8 cellular contexts compared by ENCODE assay signal in genomic region chr5:77180167-77181081, GRCh38. TPM values are rescaled to one million over a fixed set of nuclear protein-coding genes. Genes with fewer than 3 reads are reported as not detected.
A peak's percentile ranks its signal among the peaks of the same experiment; 100 is the strongest.
DNase-seq lines count a peak whose midpoint lies in the region; ATAC-seq, FAIRE-seq and TF ChIP-seq lines count a peak whose summit lies in the region.

No MANE protein-coding gene starts in this region.

- peaks cover 11% of the 10 kb centered on the region for H3K4me1 ChIP-seq in A549
- H3K4me1 ChIP-seq in H1 (replicated peaks in 1 of 4; ENCODE audit: control insufficient read depth in 3 of 4, insufficient read depth in 4 of 4, low read length in 3 of 4) = peaks cover 0 to 7% (median 0%) of the 10 kb centered on the region in 4 experiments; a peak in 1 of 7 replicates
- H3K4me1 ChIP-seq in muscle layer of duodenum (ENCODE audit: control insufficient read depth in 1 of 2, insufficient read depth in 2 of 2, low read length in 2 of 2) = peaks cover 0 to 10% of the 10 kb centered on the region in 2 donors

- H3K23me2 ChIP-seq in H1 (ENCODE audit: low read depth, low read length) = peaks cover 16% of the 10 kb centered on the region; the same call in 1 of the 2 replicates

- H4K20me1 ChIP-seq in H1 (replicated peaks in 1 of 2; ENCODE audit: control insufficient read depth in 1 of 2, insufficient read depth in 2 of 2, low read length in 2 of 2) = no peaks in the 10 kb centered on the region

- H3K4me3 ChIP-seq in A549 (peak overlapping the region; percentile 48), HFF-Myc (replicated peaks; ENCODE audit: low read depth, low read length) (peak overlapping the region; percentile 34), H1 (ENCODE audit: extremely low read depth in 1 of 4, insufficient read depth in 2 of 4, low read depth in 3 of 4, low read length in 4 of 4) (peak overlapping the region; percentile 43 to 68 (median 52)), muscle layer of duodenum (ENCODE audit: low read depth in 1 of 2, low read length in 2 of 2) (peak overlapping the region; percentile 30 to 72)

- H3K27me3 ChIP-seq in H1 (replicated peaks in 1 of 4; ENCODE audit: control insufficient read depth in 3 of 4, extremely low read depth in 1 of 4, insufficient read depth in 3 of 4, low read length in 3 of 4) (peaks cover 14 to 32% (median 28%) of the 10 kb centered on the region in 4 experiments), muscle layer of duodenum (ENCODE audit: low read depth, low read length) (peaks cover 4% of the 10 kb centered on the region)

- no peaks in the 10 kb centered on the region for H3K36me3 ChIP-seq in H1 (ENCODE audit: control insufficient read depth in 2 of 4, insufficient read depth in 4 of 4, low read length in 3 of 4)
- H3K36me3 ChIP-seq in muscle layer of duodenum (ENCODE audit: control insufficient read depth in 1 of 2, insufficient read depth in 2 of 2, low read length in 2 of 2) = no peaks in the 10 kb centered on the region

- no peaks in the 10 kb centered on the region for H3K79me1 ChIP-seq in H1 (ENCODE audit: low read depth, low read length)

- DNase-seq in A549 (ENCODE audit: low read depth in 1 of 2, low spot score in 1 of 2) (no peak), HFF-Myc (ENCODE audit: extremely low read depth, low read depth) (no peak), H1 (ENCODE audit: low read depth in 1 of 2, low spot score in 2 of 2) (peak in 1 of 2 experiments; percentile 63), AML-193 (lab: John Stamatoyannopoulos, UW) (no peak), mesenteric fat pad (ENCODE audit: low spot score) (no peak), SHP77 treated with DMSO at 0.1 percent for 48 hours (lab: John Stamatoyannopoulos, UW) (no peak)

- H4K91ac ChIP-seq in H1 (replicated peaks; ENCODE audit: insufficient read length, low read length) = no peak overlapping the region

- no peak for FAIRE-seq in A549 (lab: Jason Lieb, UNC)
- FAIRE-seq in H1 (lab: Jason Lieb, UNC) = no peak

- H3K9me3 ChIP-seq in A549 (no peaks in the 10 kb centered on the region), H1 (ENCODE audit: insufficient read depth in 2 of 2, low read depth in 1 of 2, low read length in 1 of 2) (no peaks in the 10 kb centered on the region), muscle layer of duodenum (ENCODE audit: control insufficient read depth in 1 of 2, low read length in 2 of 2) (no peaks in the 10 kb centered on the region)

- H2AFZ ChIP-seq in H1 (ENCODE audit: low read length) = peak overlapping the region; percentile 4; the same call in 1 of the 2 replicates

- H3K4me2 ChIP-seq in A549 (peak overlapping the region; percentile 65), H1 (ENCODE audit: insufficient read depth in 1 of 2, low read depth in 2 of 2, low read length in 2 of 2) (peak overlapping the region; percentile 88)

- no peak overlapping the region for H3K14ac ChIP-seq in H1 (ENCODE audit: insufficient read length)

- H2AK5ac ChIP-seq in H1 (ENCODE audit: low read depth, low read length) = no peak overlapping the region

- no peak for TF ChIP-seq RAD21 in A549 (conservative IDR thresholded peaks at IDR 0.05 in 1 of 2, IDR thresholded peaks at IDR 0.05 in 1 of 2)
- no peak for TF ChIP-seq RAD21 in H1 (IDR thresholded peaks at IDR 0.05 in 1 of 2, conservative IDR thresholded peaks at IDR 0.05 in 1 of 2; ENCODE audit: low read depth in 2 of 2, low read length in 2 of 2)

- no peak overlapping the region for H3K4ac ChIP-seq in H1 (replicated peaks; ENCODE audit: insufficient read length, low read depth, low read length)

- no peak overlapping the region for H3K23ac ChIP-seq in H1 (ENCODE audit: insufficient read length)

- no peak overlapping the region for H2BK5ac ChIP-seq in H1 (ENCODE audit: low read depth, low read length)

- H2BK15ac ChIP-seq in H1 (ENCODE audit: low read length) = no peak overlapping the region

- POLR2A ChIA-PET in A549 (lab: Yijun Ruan, JAX) (interaction anchor here (0.7 kb wide), 1 partner anchor 29 kb away, joined by 3 read pairs; no protein-coding TSS in a partner anchor), H1 (lab: Charles Lee; ENCODE audit: partially characterized antibody) (interaction anchor here (0.6 to 1.3 kb wide), 3 partner anchors 13 to 41 kb away, joined by 3 to 5 read pairs (median 3); no protein-coding TSS in a partner anchor)

- CTCF ChIA-PET in A549 (lab: Yijun Ruan, JAX) (interaction anchor here (0.5 to 1.7 kb wide), 3 partner anchors 12 to 354 kb away, joined by 3 to 5 read pairs (median 3); no protein-coding TSS in a partner anchor), H1 (lab: Charles Lee; ENCODE audit: partially characterized antibody) (interaction anchor here (0.8 to 1.3 kb wide), 5 partner anchors 12 to 46 kb away, joined by 3 to 7 read pairs (median 3); no protein-coding TSS in a partner anchor)

- H3K18ac ChIP-seq in H1 (ENCODE audit: extremely low read depth, low read length) = no peak overlapping the region; the same call in 1 of the 2 replicates

- no peak for TF ChIP-seq EP300 in A549 (IDR thresholded peaks at IDR 0.05)
- no peak for TF ChIP-seq EP300 in H1 (IDR thresholded peaks at IDR 0.05; ENCODE audit: borderline replicate concordance in 1 of 2, low read depth in 2 of 2, low read length in 2 of 2)

- no peak overlapping the region for H3K56ac ChIP-seq in H1 (replicated peaks; ENCODE audit: insufficient read length, low read depth, low read length)

- no peak overlapping the region for H4K5ac ChIP-seq in H1 (ENCODE audit: insufficient read length, low read depth, low read length)

- H4K8ac ChIP-seq in H1 (ENCODE audit: extremely low read depth, insufficient read depth, low read length) = peak overlapping the region; percentile 71; the same call in 1 of the 2 replicates

- H2BK120ac ChIP-seq in H1 (replicated peaks; ENCODE audit: low read depth, low read length) = no peak overlapping the region

- no peak for TF ChIP-seq POLR2A in A549 (IDR thresholded peaks at IDR 0.05; ENCODE audit: low read length)
- no peak for TF ChIP-seq POLR2A in H1 (IDR thresholded peaks at IDR 0.05; ENCODE audit: control extremely low read depth in 1 of 2, low read depth in 2 of 2, low read length in 2 of 2)

- peak overlapping the region; percentile 70 to 86 for H3K27ac ChIP-seq in A549
- H3K27ac ChIP-seq in H1 (ENCODE audit: low read depth, low read length) = no peak overlapping the region
- no peak overlapping the region for H3K27ac ChIP-seq in muscle layer of duodenum (ENCODE audit: low read length)

- no peak overlapping the region for H2BK20ac ChIP-seq in H1 (ENCODE audit: low read length)

- ATAC-seq in A549 (peak; percentile 63 to 75; a peak in 5 of 6 replicates), HG03025 (IDR thresholded peaks at IDR 0.05; ENCODE audit: low FRiP score, unreplicated experiment) (no peak)

- 65% methylated on average over 59 of the region's 69 CpGs for WGBS in A549 (ENCODE audit: missing lambda C conversion rate)
- WGBS in H1 (ENCODE audit: extremely low coverage in 1 of 2, insufficient coverage in 1 of 2, insufficient read length in 1 of 2, insufficient replicate concordance in 2 of 2, low coverage in 1 of 2, low lambda C conversion rate in 2 of 2, missing lambda C conversion rate in 1 of 2), 2 experiments = 3% methylated on average over 60 of the region's 69 CpGs; no CpG with 5 or more reads in 1 of the 2 experiments

- TF ChIP-seq CTCF in A549 (IDR thresholded peaks at IDR 0.05) (no peak), HFF-Myc (IDR thresholded peaks at IDR 0.05; ENCODE audit: low read depth, low read length, missing control alignments) (no peak), H1 (IDR thresholded peaks at IDR 0.05; ENCODE audit: control extremely low read depth in 1 of 3, insufficient read depth in 1 of 3, low read depth in 1 of 3, low read length in 3 of 3) (no peak)

- no peaks in the 10 kb centered on the region for H3K79me2 ChIP-seq in H1 (ENCODE audit: control insufficient read depth in 1 of 2, insufficient read depth in 2 of 2, low read length in 2 of 2)

- no peak overlapping the region for H3K9ac ChIP-seq in H1 (replicated peaks in 1 of 4; ENCODE audit: extremely low read depth in 1 of 4, low read depth in 3 of 4, low read length in 3 of 4)

- no peak overlapping the region for H2BK12ac ChIP-seq in H1 (ENCODE audit: low read depth, low read length)

TF ChIP-seq in A549, 52 proteins besides CTCF, POLR2A, EP300 and RAD21:
- TF ChIP-seq PHF8 (IDR thresholded peaks at IDR 0.05; ENCODE audit: borderline replicate concordance, low read depth) (no peak), MAX (IDR thresholded peaks at IDR 0.05) (0 out of 2 replicates have a peak, but pooled peaks have one; percentile 26), RFX5 (IDR thresholded peaks at IDR 0.05) (no peak)

TF ChIP-seq in H1, 55 proteins besides CTCF, POLR2A, EP300 and RAD21 (continues in another document):
- TF ChIP-seq BACH1 (IDR thresholded peaks at IDR 0.05; ENCODE audit: low read length) (no peak), NANOG (IDR thresholded peaks at IDR 0.05; ENCODE audit: insufficient read depth, low read depth, low read length, poor library complexity, severe bottlenecking) (no peak), ZNF274 (IDR thresholded peaks at IDR 0.05; ENCODE audit: borderline replicate concordance, extremely low read depth, low read length) (no peak), EZH2 (IDR thresholded peaks at IDR 0.05; ENCODE audit: low read depth, low read length, severe bottlenecking) (peak; percentile 66)

RNA-seq across cellular contexts. Expression of gene PDE8B, which starts 30.1 kb away (rescaled TPM):
- 2.0 and 2.2 TPM in 2 replicates for polyA plus RNA-seq in A549 (2011; rRNA removed)
- polyA plus RNA-seq in A549 (2012; cell fraction: cytosol; rRNA removed) = 0.62 and 0.92 TPM in 2 replicates
- 1.7 and 2.5 TPM in 2 replicates for polyA plus RNA-seq in A549 (2012; cell fraction: nucleus; rRNA removed)
- 2.8 to 4.0 TPM (median 2.9 TPM) in 3 replicates for polyA plus RNA-seq in A549 (2017; fragmentation: RNase III; extraction: RNeasy Plus Mini Kit Qiagen cat#74134 plus additional on column Dnase treatment)
- 1.9 and 2.1 TPM in 2 replicates for polyA minus RNA-seq in A549 (2011; rRNA and poly(A)+ RNA removed)
- total RNA-seq in H1 (2021; fragmentation: NEBNext Ultra II Directional; extraction: Animal tissue kit (Norgen Biotek cat#: 25700)) = 0.27 and 1.1 TPM in 2 replicates
- polyA plus RNA-seq in H1 (2011; rRNA removed) = 0.20 and 0.32 TPM in 2 replicates
- 0.25 TPM for polyA plus RNA-seq in H1 (2011; cell fraction: cytosol; rRNA removed)
- polyA plus RNA-seq in H1 (2011; cell fraction: nucleus; rRNA removed) = 1.1 TPM
- polyA plus RNA-seq in H1 (2012, experiment 1 of 2) = 0.52 to 0.74 TPM (median 0.63 TPM) in 4 replicates
- 0.07 TPM for polyA plus RNA-seq in H1 (2012, experiment 2 of 2)
- 0.26 TPM for polyA plus RNA-seq in H1 (2013, experiment 1 of 2)
- polyA plus RNA-seq in H1 (2013, experiment 2 of 2) = 0.24 TPM
- polyA minus RNA-seq in H1 (2011; rRNA and poly(A)+ RNA removed) = 0.54 and 0.80 TPM in 2 replicates
- 0.51 TPM for polyA minus RNA-seq in H1 (2011; cell fraction: cytosol; rRNA and poly(A)+ RNA removed)
- polyA minus RNA-seq in H1 (2011; cell fraction: nucleus; rRNA and poly(A)+ RNA removed) = 1.6 TPM
- total RNA-seq in mesenteric fat pad = 37.5 TPM

Comparison
In these comparisons a context has a peak if more than half of its experiments do, and no peak if none do; other contexts are left out.
1. H3K27ac ChIP-seq: peak in A549 (2 of 2); none in H1 (single experiment) and muscle layer of duodenum (single experiment).
2. RNA of gene PDE8B, which starts 30.1 kb away (total RNA-seq): 37.5 TPM in mesenteric fat pad (single experiment); 0.27 to 1.1 TPM in H1; every median in the first group is over 10 times any median in the second.
3. Of the 18 proteins assayed by ChIP-seq in both H1 and A549: peak only in H1: E2F6 and RNF2; only in A549: none; in both: MAX; in neither: 15.
4. Peak in every context shown above with its lines, with median percentiles within 50 percentile points of each other: H3K4me3 ChIP-seq.